Comparison of ENCODE assay signal across 8 cellular contexts in the genomic region with DNA sequence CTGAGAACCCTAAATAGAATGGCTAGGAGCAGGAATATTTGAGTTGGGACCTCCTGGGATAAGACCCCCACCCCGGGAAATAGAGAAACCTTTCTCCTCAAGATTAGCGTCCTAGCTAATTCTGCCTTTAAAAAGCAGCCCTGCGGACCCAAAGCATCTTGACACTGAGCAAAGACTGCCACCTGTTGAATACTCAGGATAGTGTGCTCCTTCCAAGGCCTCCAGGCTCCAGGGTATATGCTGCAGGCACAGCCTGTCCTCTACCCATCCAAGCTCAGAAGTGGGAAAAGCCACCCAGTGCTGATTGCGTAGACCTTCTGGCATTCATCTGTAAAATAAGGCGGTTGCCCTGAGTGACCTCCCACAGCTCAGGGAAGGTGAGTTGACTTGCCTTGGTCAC.
DNase-seq lines count a peak whose midpoint lies in the region; ATAC-seq and TF ChIP-seq lines count a peak whose summit lies in the region.

No MANE protein-coding gene starts in this region.

- H3K36me3 Mint-ChIP-seq in activated CD4-positive, alpha-beta memory T cell treated with anti-CD3 and anti-CD28 coated beads for 36 hours: no peaks in the 10 kb centered on the region

- H3K36me3 ChIP-seq in cardiac muscle cell: no peaks in the 10 kb centered on the region

- DNase-seq in AG08396 (ENCODE audit: low spot score): peak; percentile 41
- DNase-seq in GM13977 (ENCODE audit: low spot score): no peak
- DNase-seq in activated CD4-positive, alpha-beta memory T cell treated with anti-CD3 and anti-CD28 coated beads for 36 hours: peak; percentile 44
- peak; percentile 38 to 66 for DNase-seq in cardiac muscle cell (ENCODE audit: low read depth in 1 of 2, low spot score in 1 of 2)
- DNase-seq in putamen (ENCODE audit: low spot score): peak; percentile 7
- DNase-seq in activated gamma-delta T cell treated with Interleukin-2 at 50 U/mL for 16 hours: no peak
- DNase-seq in effector CD4-positive, alpha-beta T cell: no peak

- no peaks in the 10 kb centered on the region for H3K4me1 Mint-ChIP-seq in activated CD4-positive, alpha-beta memory T cell treated with anti-CD3 and anti-CD28 coated beads for 36 hours (ENCODE audit: low read depth)

- ATAC-seq in HG03432 (IDR thresholded peaks at IDR 0.05; ENCODE audit: unreplicated experiment): no peak

- H3K4me3 Mint-ChIP-seq in activated CD4-positive, alpha-beta memory T cell treated with anti-CD3 and anti-CD28 coated beads for 36 hours: no peak overlapping the region

- H3K27me3 ChIP-seq in cardiac muscle cell: peaks cover 56% of the 10 kb centered on the region

- intact Hi-C loops in activated CD4-positive, alpha-beta memory T cell treated with anti-CD3 and anti-CD28 coated beads for 36 hours (cut with micrococcal nuclease): loop anchor here (5.0 kb wide), 1 partner anchor 482 kb away; the partner anchor contains the start of gene MAF

- no peak overlapping the region for H3K27ac Mint-ChIP-seq in activated CD4-positive, alpha-beta memory T cell treated with anti-CD3 and anti-CD28 coated beads for 36 hours

- no peak overlapping the region for H3K4me3 ChIP-seq in cardiac muscle cell

- H3K4me1 ChIP-seq in cardiac muscle cell (ENCODE audit: low read depth): no peaks in the 10 kb centered on the region

- no peak overlapping the region for H3K27ac ChIP-seq in cardiac muscle cell

- no peaks in the 10 kb centered on the region for H3K27me3 Mint-ChIP-seq in activated CD4-positive, alpha-beta memory T cell treated with anti-CD3 and anti-CD28 coated beads for 36 hours

- H3K9me3 ChIP-seq in cardiac muscle cell (ENCODE audit: low read depth): no peaks in the 10 kb centered on the region

- in situ Hi-C loops in GM13977 (cut with MboI; ENCODE audit: low pct_unique_long_range_greater_than_20kb, low sequenced_read_pairs, unreplicated experiment): no loop called here

- TF ChIP-seq CTCF in GM13977 (IDR thresholded peaks at IDR 0.05; ENCODE audit: extremely low read depth, insufficient read depth, missing control alignments) (peak; percentile 49), cardiac muscle cell (IDR thresholded peaks at IDR 0.05; ENCODE audit: low read depth, low read length) (peak; percentile 23)

- CTCF ChIA-PET in activated CD4-positive, alpha-beta memory T cell treated with anti-CD3 and anti-CD28 coated beads for 36 hours (lab: Charles Lee): interaction anchor here (0.8 to 1.6 kb wide), 4 partner anchors 467 to 1377 kb away, joined by 3 to 5 read pairs (median 3); no protein-coding TSS in a partner anchor

- no peaks in the 10 kb centered on the region for H3K9me3 Mint-ChIP-seq in activated CD4-positive, alpha-beta memory T cell treated with anti-CD3 and anti-CD28 coated beads for 36 hours

- POLR2A ChIA-PET in activated CD4-positive, alpha-beta memory T cell treated with anti-CD3 and anti-CD28 coated beads for 36 hours (lab: Charles Lee): interaction anchor here (0.6 kb wide), 1 partner anchor 371 kb away, joined by 3 read pairs; no protein-coding TSS in a partner anchor

Comparison
In these comparisons a context has a peak if more than half of its experiments do, and no peak if none do; other contexts are left out.
1. DNase-seq: peak in AG08396 (single experiment), activated CD4-positive, alpha-beta memory T cell treated with anti-CD3 and anti-CD28 coated beads for 36 hours (single experiment), cardiac muscle cell (2 of 2) and putamen (single experiment); none in GM13977 (single experiment), activated gamma-delta T cell treated with Interleukin-2 at 50 U/mL for 16 hours (single experiment) and effector CD4-positive, alpha-beta T cell (single experiment).